Comparison of ENCODE assay signal across 9 cellular contexts in genomic region chr6:169949501-169950097, GRCh38.
"Had no signal": no experiment of that assay in that cellular context is flagged by ENCODE, and none has a peak within 500 bp of the region (broad histone marks: within the 10 kb centered on the region; RNA-seq: fewer than 3 reads in every experiment).

No MANE protein-coding gene starts in this region.

- H3K4me3 Mint-ChIP-seq: brain; dendritic cell treated with granulocyte-macrophage colony-stimulating factor and Interleukin-4, amounts not matched to agents 40 ng/mL and 50 ng/mL, for 4 days; effector memory CD8-positive, alpha-beta T cell had no signal

- H3K27ac Mint-ChIP-seq: activated naive CD4-positive, alpha-beta T cell treated with anti-CD3 and anti-CD28 coated beads, Interleukin-2, amount 50 U/mL, for 72 hours; brain; dendritic cell treated with granulocyte-macrophage colony-stimulating factor and Interleukin-4, amounts not matched to agents 40 ng/mL and 50 ng/mL, for 4 days; effector memory CD8-positive, alpha-beta T cell had no signal

- ATAC-seq: activated naive CD4-positive, alpha-beta T cell treated with anti-CD3 and anti-CD28 coated beads, Interleukin-2, amount 50 U/mL, for 72 hours; effector memory CD8-positive, alpha-beta T cell had no signal

- H3K9me3 Mint-ChIP-seq: activated naive CD4-positive, alpha-beta T cell treated with anti-CD3 and anti-CD28 coated beads, Interleukin-2, amount 50 U/mL, for 72 hours; dendritic cell treated with granulocyte-macrophage colony-stimulating factor and Interleukin-4, amounts not matched to agents 40 ng/mL and 50 ng/mL, for 4 days; effector memory CD8-positive, alpha-beta T cell had no signal

- H3K36me3 Mint-ChIP-seq: brain had no signal

- DNase-seq: activated effector memory CD4-positive, alpha-beta T cell treated with Interleukin-2 at 50 U/mL for 16 hours; activated T-cell treated with anti-CD3 and anti-CD28 coated beads, Interleukin-2, amount 50 U/mL, for 1 hour; amygdala; effector memory CD8-positive, alpha-beta T cell; left ventricle myocardium superior; stimulated activated CD4-positive, alpha-beta T cell treated with anti-CD3 and anti-CD28 coated beads, Interleukin-4, amount 100 ng/mL, for 24 hours had no signal

- H3K4me1 Mint-ChIP-seq: brain had no signal
